Comparison of ENCODE assay signal across 39 cellular contexts in genomic region chr22:26047516-26047915, GRCh38.
"Had no signal": no experiment of that assay in that cellular context is flagged by ENCODE, and none has a peak within 500 bp of the region (broad histone marks: within the 10 kb centered on the region; RNA-seq: fewer than 3 reads in every experiment).

No MANE protein-coding gene starts in this region.

- H3K4me3 Mint-ChIP-seq: activated naive CD4-positive, alpha-beta T cell treated with anti-CD3 and anti-CD28 coated beads for 36 hours; activated naive CD4-positive, alpha-beta T cell treated with anti-CD3 and anti-CD28 coated beads, Interleukin-2, amount 10 ng/mL, durations not matched to agents 7 days and 5 days; activated naive CD4-positive, alpha-beta T cell treated with anti-CD3 and anti-CD28 coated beads, Interleukin-2, amount 50 U/mL, for 24 hours; activated naive CD8-positive, alpha-beta T cell; activated naive CD8-positive, alpha-beta T cell treated with anti-CD3 and anti-CD28 coated beads for 36 hours; activated naive CD8-positive, alpha-beta T cell treated with anti-CD3 and anti-CD28 coated beads, Interleukin-2, amount 10 ng/mL, durations not matched to agents 7 days and 5 days; activated naive CD8-positive, alpha-beta T cell treated with anti-CD3 and anti-CD28 coated beads, Interleukin-2, amount 50 U/mL, for 24 hours; activated T-cell treated with anti-CD3 and anti-CD28 coated beads, Interleukin-2, amount 50 U/mL, for 24 hours; activated T-cell treated with anti-CD3 and anti-CD28 coated beads, Interleukin-2, amount 50 U/mL, for 4 hours; activated T-cell treated with anti-CD3 and anti-CD28 coated beads, Interleukin-2, amount 50 U/mL, for 72 hours; activated T-helper 1 cell treated with anti-CD3 and anti-CD28 coated beads, Interleukin-12 subunit alpha, Interleukin-12 subunit beta, Interleukin-2, Interleukin-4 antibody, amounts not matched to agents 30 ng/mL and 10 ng/mL and 1 ng/mL, durations not matched to agents 14 hours and 24 hours and 36 hours; activated T-helper 17 cell treated with anti-CD3 and anti-CD28 coated beads, Interleukin-2, amount 50 U/mL, for 72 hours; brain; central memory CD8-positive, alpha-beta T cell had no signal

- H3K4me3 ChIP-seq: adrenal gland, ascending aorta, body of pancreas, breast epithelium, cardiac muscle cell had no signal

- ATAC-seq: activated naive CD4-positive, alpha-beta T cell treated with anti-CD3 and anti-CD28 coated beads, Interleukin-2, amount 50 U/mL, for 72 hours; activated naive CD8-positive, alpha-beta T cell treated with anti-CD3 and anti-CD28 coated beads, Interleukin-2, amount 50 U/mL, for 24 hours; activated T-cell treated with anti-CD3 and anti-CD28 coated beads, Interleukin-2, amount 50 U/mL, for 4 hours; activated T-cell treated with anti-CD3 and anti-CD28 coated beads, Interleukin-2, amount 50 U/mL, for 72 hours; activated T-helper 17 cell treated with anti-CD3 and anti-CD28 coated beads, Interleukin-2, amount 50 U/mL, for 72 hours; body of pancreas had no signal

- FAIRE-seq: astrocyte, bronchial epithelial cell had no signal

- H3K27ac ChIP-seq: adrenal gland, ascending aorta, body of pancreas, brain microvascular endothelial cell, breast epithelium, cardiac muscle cell had no signal

- H3K9me3 Mint-ChIP-seq: activated naive CD4-positive, alpha-beta T cell treated with anti-CD3 and anti-CD28 coated beads for 36 hours; activated naive CD4-positive, alpha-beta T cell treated with anti-CD3 and anti-CD28 coated beads, Interleukin-2, amount 10 ng/mL, durations not matched to agents 7 days and 5 days; activated naive CD8-positive, alpha-beta T cell treated with anti-CD3 and anti-CD28 coated beads for 36 hours; activated T-cell treated with anti-CD3 and anti-CD28 coated beads, Interleukin-2, amount 50 U/mL, for 24 hours; activated T-cell treated with anti-CD3 and anti-CD28 coated beads, Interleukin-2, amount 50 U/mL, for 4 hours; activated T-cell treated with anti-CD3 and anti-CD28 coated beads, Interleukin-2, amount 50 U/mL, for 72 hours; activated T-helper 1 cell treated with anti-CD3 and anti-CD28 coated beads, Interleukin-12 subunit alpha, Interleukin-12 subunit beta, Interleukin-2, Interleukin-4 antibody, amounts not matched to agents 30 ng/mL and 10 ng/mL and 1 ng/mL, durations not matched to agents 14 hours and 24 hours and 36 hours; activated T-helper 17 cell treated with anti-CD3 and anti-CD28 coated beads, Interleukin-2, amount 50 U/mL, for 72 hours; activated T-helper 2 cell treated with anti-CD3 and anti-CD28 coated beads, Interferon-gamma antibody, Interleukin-2, Interleukin-4, amounts not matched to agents 10 μg/mL and 5 μg/mL and 100 μg/mL, durations not matched to agents 14 hours and 24 hours and 36 hours; central memory CD8-positive, alpha-beta T cell had no signal

- DNase-seq: activated effector memory CD4-positive, alpha-beta T cell treated with anti-CD3 and anti-CD28 coated beads, Interleukin-2, amount 50 U/mL, for 16 hours; activated effector memory CD4-positive, alpha-beta T cell treated with Interleukin-2 at 50 U/mL for 16 hours; activated gamma-delta T cell; activated gamma-delta T cell treated with Interleukin-2 at 50 U/mL for 16 hours; activated naive CD4-positive, alpha-beta T cell; activated naive CD4-positive, alpha-beta T cell treated with anti-CD3 and anti-CD28 coated beads for 36 hours; activated naive CD4-positive, alpha-beta T cell treated with anti-CD3 and anti-CD28 coated beads, Interleukin-2, amount 10 ng/mL, durations not matched to agents 7 days and 5 days; activated naive CD4-positive, alpha-beta T cell treated with anti-CD3 and anti-CD28 coated beads, Interleukin-2, amount 50 U/mL, for 16 hours; activated naive CD4-positive, alpha-beta T cell treated with Interleukin-2 at 50 U/mL for 16 hours; activated naive CD8-positive, alpha-beta T cell treated with anti-CD3 and anti-CD28 coated beads for 36 hours; activated naive CD8-positive, alpha-beta T cell treated with anti-CD3 and anti-CD28 coated beads, Interleukin-2, amount 10 ng/mL, durations not matched to agents 7 days and 5 days; activated naive CD8-positive, alpha-beta T cell treated with anti-CD3 and anti-CD28 coated beads, Interleukin-2, amount 50 U/mL, for 24 hours; activated T-cell treated with anti-CD3 and anti-CD28 coated beads, Interleukin-2, amount 50 U/mL, for 24 hours; activated T-cell treated with anti-CD3 and anti-CD28 coated beads, Interleukin-2, amount 50 U/mL, for 4 hours; activated T-cell treated with anti-CD3 and anti-CD28 coated beads, Interleukin-2, amount 50 U/mL, for 48 hours; activated T-cell treated with anti-CD3 and anti-CD28 coated beads, Interleukin-2, amount 50 U/mL, for 72 hours; adrenal gland; amniotic stem cell; amygdala; anterior cingulate cortex; aorta; body of pancreas; brain microvascular endothelial cell; caudate nucleus; central memory CD4-positive, alpha-beta T cell; cerebellar nuclear complex had no signal

- H3K27me3 ChIP-seq: ascending aorta, body of pancreas, brain microvascular endothelial cell, cardiac muscle cell had no signal

- H3K4me1 ChIP-seq: adrenal gland, ascending aorta, body of pancreas, breast epithelium had no signal

- H3K27ac Mint-ChIP-seq: activated naive CD4-positive, alpha-beta T cell treated with anti-CD3 and anti-CD28 coated beads for 36 hours; activated naive CD4-positive, alpha-beta T cell treated with anti-CD3 and anti-CD28 coated beads, Interleukin-2, amount 10 ng/mL, durations not matched to agents 7 days and 5 days; activated naive CD4-positive, alpha-beta T cell treated with anti-CD3 and anti-CD28 coated beads, Interleukin-2, amount 50 U/mL, for 24 hours; activated naive CD4-positive, alpha-beta T cell treated with anti-CD3 and anti-CD28 coated beads, Interleukin-2, amount 50 U/mL, for 72 hours; activated naive CD8-positive, alpha-beta T cell; activated naive CD8-positive, alpha-beta T cell treated with anti-CD3 and anti-CD28 coated beads for 36 hours; activated naive CD8-positive, alpha-beta T cell treated with anti-CD3 and anti-CD28 coated beads, Interleukin-2, amount 10 ng/mL, durations not matched to agents 7 days and 5 days; activated naive CD8-positive, alpha-beta T cell treated with anti-CD3 and anti-CD28 coated beads, Interleukin-2, amount 50 U/mL, for 24 hours; activated T-cell treated with anti-CD3 and anti-CD28 coated beads, Interleukin-2, amount 50 U/mL, for 24 hours; activated T-cell treated with anti-CD3 and anti-CD28 coated beads, Interleukin-2, amount 50 U/mL, for 72 hours; activated T-helper 1 cell treated with anti-CD3 and anti-CD28 coated beads, Interleukin-12 subunit alpha, Interleukin-12 subunit beta, Interleukin-2, Interleukin-4 antibody, amounts not matched to agents 30 ng/mL and 10 ng/mL and 1 ng/mL, durations not matched to agents 14 hours and 24 hours and 36 hours; activated T-helper 17 cell treated with anti-CD3 and anti-CD28 coated beads, Interleukin-2, amount 50 U/mL, for 72 hours; activated T-helper 2 cell treated with anti-CD3 and anti-CD28 coated beads, Interferon-gamma antibody, Interleukin-2, Interleukin-4, amounts not matched to agents 10 μg/mL and 5 μg/mL and 100 μg/mL, durations not matched to agents 14 hours and 24 hours and 36 hours; brain had no signal

- H3K9me3 ChIP-seq: adrenal gland, ascending aorta, body of pancreas, breast epithelium had no signal

- H3K36me3 ChIP-seq: adrenal gland, ascending aorta, brain microvascular endothelial cell, breast epithelium, cardiac muscle cell had no signal

- H3K36me3 Mint-ChIP-seq: activated naive CD4-positive, alpha-beta T cell treated with anti-CD3 and anti-CD28 coated beads, Interleukin-2, amount 10 ng/mL, durations not matched to agents 7 days and 5 days; activated naive CD4-positive, alpha-beta T cell treated with anti-CD3 and anti-CD28 coated beads, Interleukin-2, amount 50 U/mL, for 24 hours; activated naive CD4-positive, alpha-beta T cell treated with anti-CD3 and anti-CD28 coated beads, Interleukin-2, amount 50 U/mL, for 72 hours; activated naive CD8-positive, alpha-beta T cell; activated naive CD8-positive, alpha-beta T cell treated with anti-CD3 and anti-CD28 coated beads for 36 hours; activated naive CD8-positive, alpha-beta T cell treated with anti-CD3 and anti-CD28 coated beads, Interleukin-2, amount 10 ng/mL, durations not matched to agents 7 days and 5 days; brain had no signal

- H3K27me3 Mint-ChIP-seq: activated naive CD4-positive, alpha-beta T cell treated with anti-CD3 and anti-CD28 coated beads, Interleukin-2, amount 10 ng/mL, durations not matched to agents 7 days and 5 days had no signal

- H3K4me1 Mint-ChIP-seq: activated naive CD4-positive, alpha-beta T cell treated with anti-CD3 and anti-CD28 coated beads, Interleukin-2, amount 10 ng/mL, durations not matched to agents 7 days and 5 days; activated naive CD4-positive, alpha-beta T cell treated with anti-CD3 and anti-CD28 coated beads, Interleukin-2, amount 50 U/mL, for 24 hours; activated naive CD8-positive, alpha-beta T cell treated with anti-CD3 and anti-CD28 coated beads for 36 hours; activated naive CD8-positive, alpha-beta T cell treated with anti-CD3 and anti-CD28 coated beads, Interleukin-2, amount 10 ng/mL, durations not matched to agents 7 days and 5 days; activated naive CD8-positive, alpha-beta T cell treated with anti-CD3 and anti-CD28 coated beads, Interleukin-2, amount 50 U/mL, for 24 hours; activated T-helper 17 cell treated with anti-CD3 and anti-CD28 coated beads, Interleukin-2, amount 50 U/mL, for 72 hours; central memory CD8-positive, alpha-beta T cell had no signal
